8 cellular contexts compared by ENCODE assay signal in the genomic region with DNA sequence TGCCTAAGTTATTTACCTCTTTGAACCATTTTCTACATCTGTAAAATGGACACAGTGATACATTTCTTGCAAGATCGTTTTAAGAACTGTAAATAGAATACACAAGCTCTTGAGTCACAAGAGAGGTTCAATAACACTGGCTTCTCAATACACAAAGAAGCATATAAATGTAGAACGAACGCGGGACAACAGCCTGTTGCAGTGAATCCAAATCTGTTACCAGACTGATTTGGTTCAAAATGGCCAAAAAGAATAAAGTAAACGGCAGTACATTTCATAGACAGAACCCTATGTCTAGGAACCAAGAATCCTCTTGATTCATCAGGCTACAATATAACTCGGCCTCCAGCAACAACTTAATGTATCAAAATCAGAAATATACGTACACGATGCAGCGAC. TPM values are rescaled to one million over a fixed set of nuclear protein-coding genes. Genes with fewer than 3 reads are reported as not detected.
DNase-seq lines count a peak whose midpoint lies in the region; ATAC-seq and TF ChIP-seq lines count a peak whose summit lies in the region.

No MANE protein-coding gene starts in this region.

- H3K4me3 Mint-ChIP-seq in brain, result peak overlapping the region; percentile 94 to 100 (median 98)

- H3K36me3 ChIP-seq in mucosa of rectum (ENCODE audit: control insufficient read depth in 2 of 2, insufficient read depth in 2 of 2, low read length in 2 of 2), result no peaks in the 10 kb centered on the region

- H3K9me3 ChIP-seq in mucosa of rectum (ENCODE audit: control insufficient read depth in 2 of 2, low read length in 2 of 2), result no peaks in the 10 kb centered on the region

- H3K9ac ChIP-seq in mucosa of rectum (ENCODE audit: low read depth in 1 of 2, low read length in 2 of 2), result peak overlapping the region; percentile 92 to 97

- peaks cover 43% of the 10 kb centered on the region for H3K4me1 Mint-ChIP-seq in brain

- H3K27me3 ChIP-seq in mucosa of rectum (ENCODE audit: control insufficient read depth in 2 of 2, insufficient read depth in 2 of 2, low read length in 2 of 2), result no peaks in the 10 kb centered on the region

- peak; percentile 16 for ATAC-seq in GM18868 (IDR thresholded peaks at IDR 0.05; ENCODE audit: unreplicated experiment)
- peak; percentile 15 for ATAC-seq in HG03159 (IDR thresholded peaks at IDR 0.05; ENCODE audit: unreplicated experiment)
- no peak for ATAC-seq in HG03095 (IDR thresholded peaks at IDR 0.05; ENCODE audit: unreplicated experiment)

- H3K27me3 Mint-ChIP-seq in brain, result peaks cover 8% of the 10 kb centered on the region

- H3K9me3 Mint-ChIP-seq in brain, result no peaks in the 10 kb centered on the region

- TF ChIP-seq CTCF in brain (conservative IDR thresholded peaks at IDR 0.05), result no peak
- no peak for TF ChIP-seq CTCF in GM10266 (IDR thresholded peaks at IDR 0.05; ENCODE audit: control insufficient read depth, insufficient read depth, low read depth, missing control alignments)

- peak overlapping the region; percentile 94 to 98 (median 97) for H3K27ac Mint-ChIP-seq in brain

- peaks cover 15% of the 10 kb centered on the region for H3K36me3 Mint-ChIP-seq in brain

- DNase-seq in GM10266 (ENCODE audit: extremely low spot score) (no peak), NCI-H187 treated with DMSO at 0.1 percent for 48 hours (lab: John Stamatoyannopoulos, UW) (no peak), middle frontal gyrus (ENCODE audit: extremely low spot score, low spot score) (no peak)

- peaks cover 10% of the 10 kb centered on the region in 2 donors for H3K4me1 ChIP-seq in mucosa of rectum (ENCODE audit: control insufficient read depth in 2 of 2, insufficient read depth in 2 of 2, low read length in 2 of 2)

- H3K4me3 ChIP-seq in mucosa of rectum (ENCODE audit: low read length in 2 of 2), result peak overlapping the region; percentile 99 to 100

- peak overlapping the region in 1 of 2 donors; percentile 79 for H3K27ac ChIP-seq in mucosa of rectum (ENCODE audit: low read depth in 2 of 2, low read length in 2 of 2)

RNA-seq across cellular contexts. Expression of a gene that starts 0.7 kb away (rescaled TPM):
- polyA plus RNA-seq in brain (ENCODE audit: insufficient read depth, low read depth, low replicate concordance), result 7.6 TPM
